Comparison of ENCODE assay signal across 9 cellular contexts in the genomic region with DNA sequence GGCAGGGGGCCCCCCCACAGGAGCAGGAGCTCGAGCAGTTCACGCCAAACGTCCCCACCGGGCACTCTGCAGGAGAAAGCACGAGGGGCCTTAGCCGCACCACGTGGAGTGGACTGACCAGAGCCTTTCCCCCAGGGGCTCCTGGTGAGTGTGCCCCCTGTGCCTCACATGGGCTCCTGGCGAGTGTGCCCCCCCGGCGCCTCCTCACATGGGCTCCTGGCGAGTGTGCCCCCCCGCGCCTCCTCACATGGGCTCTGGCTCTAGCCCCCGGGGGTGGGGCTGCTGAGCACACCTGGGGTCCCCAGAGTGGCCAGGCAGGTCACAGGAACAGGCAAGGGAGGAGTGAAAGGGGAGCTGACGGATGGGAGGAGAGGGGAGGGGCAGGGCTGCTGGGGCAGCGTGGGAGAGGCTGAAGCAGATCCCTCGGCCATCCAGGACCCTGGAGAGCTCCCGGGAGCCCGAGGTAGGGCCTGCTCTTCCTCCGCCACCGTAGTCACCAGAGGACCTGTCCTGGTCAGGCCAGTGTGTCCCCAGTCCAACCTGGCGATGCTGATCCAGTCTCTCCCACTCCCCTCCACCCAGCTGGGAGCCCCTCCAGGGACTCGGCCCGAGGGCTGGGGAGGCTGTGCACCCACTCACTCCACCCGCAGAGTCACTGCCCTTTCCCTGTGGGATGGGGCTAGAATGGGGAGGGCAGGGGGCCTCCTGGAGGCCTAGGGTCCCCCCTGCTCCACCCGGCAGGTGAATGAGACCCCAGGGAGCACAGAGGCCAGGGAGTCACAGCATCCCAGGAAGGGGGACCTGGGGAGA. TPM values are rescaled to one million over a fixed set of nuclear protein-coding genes. Genes with fewer than 3 reads are reported as not detected.
A peak's percentile ranks its signal among the peaks of the same experiment; 100 is the strongest.
DNase-seq lines count a peak whose midpoint lies in the region; ATAC-seq and TF ChIP-seq lines count a peak whose summit lies in the region.
"Had no signal": no experiment of that assay in that cellular context is flagged by ENCODE, and none has a peak within 500 bp of the region (broad histone marks: within the 10 kb centered on the region; RNA-seq: fewer than 3 reads in every experiment).

No MANE protein-coding gene starts in this region.

- no peaks in the 10 kb centered on the region for H3K27me3 ChIP-seq in BLaER1

- peak overlapping the region; percentile 60 for H3K4me2 ChIP-seq in BLaER1

- H3K9me3 Mint-ChIP-seq in HFFc6, result no peaks in the 10 kb centered on the region
- no peaks in the 10 kb centered on the region for H3K9me3 Mint-ChIP-seq in activated T-helper 17 cell treated with anti-CD3 and anti-CD28 coated beads, Interleukin-2, amount 50 U/mL, for 72 hours

- H3K36me3 ChIP-seq in BLaER1, result peaks cover 39% of the 10 kb centered on the region

- TF ChIP-seq CTCF in HFFc6 (IDR thresholded peaks at IDR 0.05), result no peak

- peaks cover 1% of the 10 kb centered on the region; the same call in 1 of the 2 replicates for H3K27me3 Mint-ChIP-seq in HFFc6 (ENCODE audit: insufficient read depth)
- no peaks in the 10 kb centered on the region for H3K27me3 Mint-ChIP-seq in activated T-helper 17 cell treated with anti-CD3 and anti-CD28 coated beads, Interleukin-2, amount 50 U/mL, for 72 hours

- H3K27ac Mint-ChIP-seq in HFFc6, result no peak overlapping the region
- H3K27ac Mint-ChIP-seq in activated T-helper 17 cell treated with anti-CD3 and anti-CD28 coated beads, Interleukin-2, amount 50 U/mL, for 72 hours, result no peak overlapping the region

- peaks cover 99% of the 10 kb centered on the region for H4K20me1 ChIP-seq in BLaER1

- H3K4me1 Mint-ChIP-seq in HFFc6 (ENCODE audit: low read depth), result peaks cover 18% of the 10 kb centered on the region
- H3K4me1 Mint-ChIP-seq in activated T-helper 17 cell treated with anti-CD3 and anti-CD28 coated beads, Interleukin-2, amount 50 U/mL, for 72 hours, result no peaks in the 10 kb centered on the region

- DNase-seq in HFFc6 (peak; percentile 39), astrocyte of the hippocampus (ENCODE audit: low read depth, low spot score) (peak; percentile 80), iPS-NIHi7 (ENCODE audit: extremely low spot score) (peak; percentile 92)
- peak in 5 of 6 experiments; percentile 5 to 30 (median 15) for DNase-seq in stimulated activated naive CD4-positive, alpha-beta T cell (lab: John Stamatoyannopoulos, UW)

- peaks cover 61% of the 10 kb centered on the region for H3K4me1 ChIP-seq in BLaER1
- H3K4me1 ChIP-seq: parathyroid adenoma had no signal

- H3K4me3 ChIP-seq in BLaER1, result no peak overlapping the region

- ATAC-seq in activated T-helper 17 cell treated with anti-CD3 and anti-CD28 coated beads, Interleukin-2, amount 50 U/mL, for 72 hours (replicated peaks), result no peak
- ATAC-seq in GM18909 (IDR thresholded peaks at IDR 0.05; ENCODE audit: poor library complexity, unreplicated experiment) (no peak), GM21447 (IDR thresholded peaks at IDR 0.05; ENCODE audit: unreplicated experiment) (no peak)

- H3K4me3 Mint-ChIP-seq in HFFc6, result no peak overlapping the region
- H3K4me3 Mint-ChIP-seq in activated T-helper 17 cell treated with anti-CD3 and anti-CD28 coated beads, Interleukin-2, amount 50 U/mL, for 72 hours, result no peak overlapping the region

- no peak overlapping the region for H3K9ac ChIP-seq in BLaER1
- H3K9ac ChIP-seq: parathyroid adenoma had no signal

- no peaks in the 10 kb centered on the region for H3K9me3 ChIP-seq in BLaER1

- no peak overlapping the region for H3K27ac ChIP-seq in BLaER1
- H3K27ac ChIP-seq: parathyroid adenoma had no signal

- H3K36me3 Mint-ChIP-seq in HFFc6 (ENCODE audit: low read depth), result no peaks in the 10 kb centered on the region
- no peaks in the 10 kb centered on the region for H3K36me3 Mint-ChIP-seq in activated T-helper 17 cell treated with anti-CD3 and anti-CD28 coated beads, Interleukin-2, amount 50 U/mL, for 72 hours (ENCODE audit: low read depth)

RNA-seq across cellular contexts. Expression of a gene that starts 47.6 kb away (rescaled TPM):
- under 1 TPM in 3 of 6 experiments, not detected in 3; 0.08 to 0.18 (median 0.17) TPM for total RNA-seq in HFFc6 (2021; fragmentation: NEBNext Ultra II Directional; extraction: Animal tissue kit (Norgen Biotek cat#: 25700))
- total RNA-seq in activated T-helper 17 cell treated with anti-CD3 and anti-CD28 coated beads, Interleukin-2, amount 50 U/mL, for 72 hours, result under 1 TPM in 1 of 2 donors, not detected in 1; 0.16 TPM

Comparison
In these comparisons a context has a peak if more than half of its experiments do, and no peak if none do; other contexts are left out.
1. DNase-seq: peak in every context shown above with its lines; median percentile 92 in iPS-NIHi7; 80 in astrocyte of the hippocampus; 39 in HFFc6; 15 in stimulated activated naive CD4-positive, alpha-beta T cell.